8 cellular contexts compared by ENCODE assay signal in the genomic region with DNA sequence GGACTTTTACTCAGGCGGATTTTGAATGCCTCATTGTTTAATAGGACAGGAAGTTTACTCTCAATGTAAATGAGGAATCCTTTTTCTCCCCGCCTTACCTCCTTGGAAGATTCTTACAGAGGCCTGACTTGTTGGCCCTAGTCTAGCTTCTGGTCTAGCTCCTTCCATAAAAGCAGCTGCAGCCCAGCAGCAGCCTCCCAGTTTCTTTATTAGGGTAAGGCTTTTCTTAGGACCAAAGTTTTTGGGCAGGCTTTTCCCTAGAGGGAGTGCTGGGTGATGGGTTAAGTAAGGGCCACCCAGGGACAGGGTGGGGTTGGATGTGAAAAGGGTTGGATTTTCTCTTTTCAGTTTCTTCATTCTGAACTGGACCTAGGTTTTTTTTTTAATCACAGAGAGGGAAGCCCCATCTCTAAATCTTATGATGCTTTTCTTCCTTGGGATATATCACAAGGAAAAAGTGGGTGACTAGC. TPM values are rescaled to one million over a fixed set of nuclear protein-coding genes. Genes with fewer than 3 reads are reported as not detected.
DNase-seq lines count a peak whose midpoint lies in the region; ATAC-seq, FAIRE-seq and TF ChIP-seq lines count a peak whose summit lies in the region.

No MANE protein-coding gene starts in this region.

- no peak for TF ChIP-seq POLR2A in gastroesophageal sphincter (IDR thresholded peaks at IDR 0.05)

- H3K4me3 ChIP-seq in gastroesophageal sphincter (no peak overlapping the region), skeletal muscle tissue (ENCODE audit: low read length in 3 of 3) (no peak overlapping the region), pancreas (no peak overlapping the region)

- H3K4ac ChIP-seq in H9 (ENCODE audit: low read depth, low read length) = no peak overlapping the region

- peak overlapping the region in 1 of 2 experiments; percentile 30; a peak in 2 of 5 replicates for H3K4me3 Mint-ChIP-seq in H9
- peak overlapping the region; percentile 44 for H3K4me3 Mint-ChIP-seq in activated B cell treated with CpG ODN at 0.5 μM for 24 hours

- H3K9me3 ChIP-seq in H9 (ENCODE audit: control insufficient read depth, low read depth, low read length) (no peaks in the 10 kb centered on the region), gastroesophageal sphincter (no peaks in the 10 kb centered on the region), skeletal muscle tissue (ENCODE audit: control insufficient read depth in 3 of 3, low read length in 3 of 3) (no peaks in the 10 kb centered on the region), pancreas (no peaks in the 10 kb centered on the region)

- peak overlapping the region; percentile 20 for H3K4me2 ChIP-seq in H9 (ENCODE audit: insufficient read depth, insufficient read length, low read length)

- no peak overlapping the region for H3T11ph ChIP-seq in H9 (ENCODE audit: low read length)

- no peak overlapping the region for H2AK5ac ChIP-seq in H9 (ENCODE audit: insufficient read length, low read length)

- H2BK15ac ChIP-seq in H9 (ENCODE audit: low read depth, low read length) = no peak overlapping the region

- WGBS in H9 (ENCODE audit: extremely low coverage, insufficient read length, low lambda C conversion rate) = no CpG with 5 or more reads among the region's 2 CpGs
- WGBS in gastroesophageal sphincter (ENCODE audit: low coverage in 1 of 2), 2 donors = 5 to 20% methylated on average over 1 to 2 of the region's 2 CpGs
- 75 to 77% methylated on average over 2 of the region's 2 CpGs for WGBS in pancreas, 2 donors

- ATAC-seq in activated B cell treated with CpG ODN at 0.5 μM for 24 hours (ENCODE audit: low read depth) (peak; percentile 31), gastroesophageal sphincter (peak; percentile 4), pancreas (no peak)

- H3K4me1 ChIP-seq in H9 (ENCODE audit: insufficient read depth, low read length) (peaks cover 2% of the 10 kb centered on the region), gastroesophageal sphincter (peaks cover 0 to 20% (median 4%) of the 10 kb centered on the region in 3 donors), skeletal muscle tissue (ENCODE audit: control insufficient read depth in 3 of 3, insufficient read depth in 3 of 3, low read length in 3 of 3) (peaks cover 4 to 11% (median 9%) of the 10 kb centered on the region in 3 donors), pancreas (peaks cover 0 to 8% (median 0%) of the 10 kb centered on the region in 3 donors)

- peak overlapping the region; percentile 88 for H3K27ac ChIP-seq in H9 (ENCODE audit: insufficient read length, low read depth, low read length)
- peak overlapping the region in 3 of 4 donors; percentile 61 to 78 (median 69) for H3K27ac ChIP-seq in gastroesophageal sphincter
- peak overlapping the region; percentile 65 for H3K27ac ChIP-seq in skeletal muscle tissue (ENCODE audit: low read depth, low read length)
- peak overlapping the region in 2 of 4 donors; percentile 75 to 80 for H3K27ac ChIP-seq in pancreas

- H2BK20ac ChIP-seq in H9 (ENCODE audit: low read depth, low read length, poor library complexity, severe bottlenecking) = no peak overlapping the region

- TF ChIP-seq EP300 in gastroesophageal sphincter (IDR thresholded peaks at IDR 0.05) = no peak

- H3K4me1 Mint-ChIP-seq in H9 (peaks cover 27 to 31% of the 10 kb centered on the region in 2 experiments), activated B cell treated with CpG ODN at 0.5 μM for 24 hours (peaks cover 39% of the 10 kb centered on the region)

- H3K27ac Mint-ChIP-seq in H9 (peak overlapping the region; percentile 85 to 96 (median 93); a peak in 5 of 7 replicates), activated B cell treated with CpG ODN at 0.5 μM for 24 hours (no peak overlapping the region)

- H2BK120ac ChIP-seq in H9 (ENCODE audit: low read depth, low read length, poor library complexity, severe bottlenecking) = peak overlapping the region; percentile 74

- DNase-seq in H9 (no peak), activated B cell treated with CpG ODN at 0.5 μM for 24 hours (no peak), SK-N-DZ (ENCODE audit: low spot score) (no peak), pancreas (no peak), NOMO-1 (lab: John Stamatoyannopoulos, UW; ENCODE audit: unreplicated experiment in 2 of 2) (no peak), NCI-H82 (lab: John Stamatoyannopoulos, UW) (no peak)

- no peaks in the 10 kb centered on the region for H3K79me1 ChIP-seq in H9 (ENCODE audit: insufficient read depth, low read depth, low read length, poor library complexity, severe bottlenecking)

- no peak for FAIRE-seq in pancreas (lab: Jason Lieb, UNC)

- H4K8ac ChIP-seq in H9 (replicated peaks; ENCODE audit: insufficient read length, low read depth, low read length) = no peak overlapping the region

- peak overlapping the region; percentile 71 for H3K18ac ChIP-seq in H9 (ENCODE audit: insufficient read length, low read depth, low read length)

- H3K23me2 ChIP-seq in H9 (ENCODE audit: insufficient read length, low read depth, low read length, poor library complexity, severe bottlenecking) = peaks cover 3% of the 10 kb centered on the region

- H3K9ac ChIP-seq in H9 (ENCODE audit: extremely low read depth, insufficient read length, low read length) (peak overlapping the region; percentile 9), skeletal muscle tissue (ENCODE audit: low read depth in 1 of 3, low read length in 3 of 3) (no peak overlapping the region)

- no peaks in the 10 kb centered on the region for H3K36me3 ChIP-seq in gastroesophageal sphincter
- no peaks in the 10 kb centered on the region for H3K36me3 ChIP-seq in skeletal muscle tissue (ENCODE audit: control insufficient read depth in 3 of 3, insufficient read depth in 3 of 3, low read length in 3 of 3)
- H3K36me3 ChIP-seq in pancreas = no peaks in the 10 kb centered on the region

- H2AFZ ChIP-seq in H9 (ENCODE audit: low read length) = no peak overlapping the region

- peak overlapping the region; percentile 38; the same call in 1 of the 2 replicates for H3K14ac ChIP-seq in H9 (ENCODE audit: insufficient read depth, low read length)

- H3K36me3 Mint-ChIP-seq in H9 (ENCODE audit: insufficient read depth in 1 of 3, low read depth in 3 of 3) (no peaks in the 10 kb centered on the region), activated B cell treated with CpG ODN at 0.5 μM for 24 hours (ENCODE audit: low read depth) (no peaks in the 10 kb centered on the region)

- H3K56ac ChIP-seq in H9 (ENCODE audit: insufficient read length, low read depth, low read length) = peak overlapping the region; percentile 63

- no peaks in the 10 kb centered on the region for H3K27me3 ChIP-seq in H9 (ENCODE audit: insufficient read depth, low read length)
- peaks cover 6% of the 10 kb centered on the region for H3K27me3 ChIP-seq in gastroesophageal sphincter
- H3K27me3 ChIP-seq in skeletal muscle tissue (ENCODE audit: control insufficient read depth in 3 of 3, insufficient read depth in 3 of 3, low read length in 3 of 3) = peaks cover 0 to 5% (median 2%) of the 10 kb centered on the region in 3 donors
- no peaks in the 10 kb centered on the region for H3K27me3 ChIP-seq in pancreas

- no peak for TF ChIP-seq CTCF in H9 (conservative IDR thresholded peaks at IDR 0.05)
- no peak for TF ChIP-seq CTCF in activated B cell treated with CpG ODN at 0.5 μM for 24 hours (IDR thresholded peaks at IDR 0.05)
- TF ChIP-seq CTCF in gastroesophageal sphincter (IDR thresholded peaks at IDR 0.05) = no peak
- TF ChIP-seq CTCF in pancreas (IDR thresholded peaks at IDR 0.05) = no peak

- no peak overlapping the region for H2BK5ac ChIP-seq in H9 (ENCODE audit: insufficient read length, low read length)

- no peak overlapping the region for H4K91ac ChIP-seq in H9 (ENCODE audit: insufficient read length, low read depth, low read length)

- H4K5ac ChIP-seq in H9 (ENCODE audit: insufficient read length, low read depth, low read length) = peak overlapping the region; percentile 15

- CTCF ChIA-PET in activated B cell treated with CpG ODN at 0.5 μM for 24 hours (lab: Charles Lee) = no interaction called here

- H2BK12ac ChIP-seq in H9 (ENCODE audit: insufficient read length, low read depth, low read length) = peak overlapping the region; percentile 53

- H3K27me3 Mint-ChIP-seq in H9 (ENCODE audit: low read depth) = no peaks in the 10 kb centered on the region
- no peaks in the 10 kb centered on the region for H3K27me3 Mint-ChIP-seq in activated B cell treated with CpG ODN at 0.5 μM for 24 hours

- no peaks in the 10 kb centered on the region for H3K79me2 ChIP-seq in H9 (ENCODE audit: insufficient read depth, low read length)

- no peaks in the 10 kb centered on the region for H4K20me1 ChIP-seq in H9 (ENCODE audit: control insufficient read depth, insufficient read depth, insufficient read length)

- H3K9me3 Mint-ChIP-seq in H9 (no peaks in the 10 kb centered on the region), activated B cell treated with CpG ODN at 0.5 μM for 24 hours (no peaks in the 10 kb centered on the region)

- intact Hi-C loops in activated B cell treated with CpG ODN at 0.5 μM for 24 hours (cut with micrococcal nuclease) (no loop called here), pancreas (cut with DNase I) (loop anchor here in 1 of 3 donors (10.0 kb wide), 1 partner anchor 82 kb away; no protein-coding TSS in a partner anchor)

- no peak overlapping the region for H3K23ac ChIP-seq in H9 (ENCODE audit: insufficient read length, low read depth, low read length)

- POLR2A ChIA-PET in activated B cell treated with CpG ODN at 0.5 μM for 24 hours (lab: Charles Lee) = no interaction called here

RNA-seq across cellular contexts. Expression of a gene that starts 49.7 kb away (rescaled TPM):
- 4.3 and 6.1 TPM in 2 replicates for total RNA-seq in H9 (2021)
- 0.42 and 0.44 TPM in 2 replicates for total RNA-seq in activated B cell treated with CpG ODN at 0.5 μM for 24 hours
- total RNA-seq in gastroesophageal sphincter = 10 to 100 TPM in 1 of 4 donors, under 1 TPM in 2, not detected in 1; 0.58 to 15.8 (median 0.59) TPM
- 0.52 TPM for total RNA-seq in skeletal muscle tissue
- not detected in 2 replicates for polyA plus RNA-seq in SK-N-DZ (2014; cell fraction: cytosol; rRNA removed)
- 0.04 TPM in 1 of 2 replicates, not detected in the other for polyA plus RNA-seq in SK-N-DZ (2014; cell fraction: nucleus; rRNA removed)
- 1 to 10 TPM in 4 of 6 donors, under 1 TPM in 2; 0.32 to 5.8 (median 1.5) TPM for total RNA-seq in pancreas
- polyA plus RNA-seq in pancreas = 1 to 10 TPM; 2.7 to 4.5 TPM

Comparison
In these comparisons a context has a peak if more than half of its experiments do, and no peak if none do; other contexts are left out.
1. ATAC-seq: peak in activated B cell treated with CpG ODN at 0.5 μM for 24 hours (single experiment) and gastroesophageal sphincter (single experiment); none in pancreas (0 of 4).